1 cellular context compared by ENCODE assay signal in genomic region chr21:31733521-31734149, GRCh38.
TF ChIP-seq lines count a peak whose summit lies in the region.

No MANE protein-coding gene starts in this region.

TF ChIP-seq in WTC11, 78 proteins besides CTCF, POLR2A, EP300 and RAD21 (continued from another document):
- TF ChIP-seq NFE2L1 (CRISPR knock-in tag; IDR thresholded peaks at IDR 0.05): no peak
- TF ChIP-seq CBFB (CRISPR knock-in tag; IDR thresholded peaks at IDR 0.05; ENCODE audit: low read depth): no peak
- no peak for TF ChIP-seq SMAD4 (CRISPR knock-in tag; IDR thresholded peaks at IDR 0.05)
- no peak for TF ChIP-seq HMGA2 (CRISPR knock-in tag; IDR thresholded peaks at IDR 0.05)
- no peak for TF ChIP-seq NR3C1 (CRISPR knock-in tag; conservative IDR thresholded peaks at IDR 0.05; ENCODE audit: low read depth)
- TF ChIP-seq ZNF416 (CRISPR knock-in tag; IDR thresholded peaks at IDR 0.05): no peak
- no peak for TF ChIP-seq ZNF232 (CRISPR knock-in tag; IDR thresholded peaks at IDR 0.05)
- TF ChIP-seq NR2C2 (CRISPR knock-in tag; IDR thresholded peaks at IDR 0.05): no peak
- no peak for TF ChIP-seq ZNF219 (CRISPR knock-in tag; IDR thresholded peaks at IDR 0.05; ENCODE audit: borderline replicate concordance)
- no peak for TF ChIP-seq JAZF1 (CRISPR knock-in tag; IDR thresholded peaks at IDR 0.05)
- no peak for TF ChIP-seq MXD4 (CRISPR knock-in tag; IDR thresholded peaks at IDR 0.05; ENCODE audit: borderline replicate concordance)
- no peak for TF ChIP-seq MLX (CRISPR knock-in tag; IDR thresholded peaks at IDR 0.05)
- TF ChIP-seq OVOL2 (CRISPR knock-in tag; IDR thresholded peaks at IDR 0.05; ENCODE audit: borderline replicate concordance): no peak
